In the genomic region with DNA sequence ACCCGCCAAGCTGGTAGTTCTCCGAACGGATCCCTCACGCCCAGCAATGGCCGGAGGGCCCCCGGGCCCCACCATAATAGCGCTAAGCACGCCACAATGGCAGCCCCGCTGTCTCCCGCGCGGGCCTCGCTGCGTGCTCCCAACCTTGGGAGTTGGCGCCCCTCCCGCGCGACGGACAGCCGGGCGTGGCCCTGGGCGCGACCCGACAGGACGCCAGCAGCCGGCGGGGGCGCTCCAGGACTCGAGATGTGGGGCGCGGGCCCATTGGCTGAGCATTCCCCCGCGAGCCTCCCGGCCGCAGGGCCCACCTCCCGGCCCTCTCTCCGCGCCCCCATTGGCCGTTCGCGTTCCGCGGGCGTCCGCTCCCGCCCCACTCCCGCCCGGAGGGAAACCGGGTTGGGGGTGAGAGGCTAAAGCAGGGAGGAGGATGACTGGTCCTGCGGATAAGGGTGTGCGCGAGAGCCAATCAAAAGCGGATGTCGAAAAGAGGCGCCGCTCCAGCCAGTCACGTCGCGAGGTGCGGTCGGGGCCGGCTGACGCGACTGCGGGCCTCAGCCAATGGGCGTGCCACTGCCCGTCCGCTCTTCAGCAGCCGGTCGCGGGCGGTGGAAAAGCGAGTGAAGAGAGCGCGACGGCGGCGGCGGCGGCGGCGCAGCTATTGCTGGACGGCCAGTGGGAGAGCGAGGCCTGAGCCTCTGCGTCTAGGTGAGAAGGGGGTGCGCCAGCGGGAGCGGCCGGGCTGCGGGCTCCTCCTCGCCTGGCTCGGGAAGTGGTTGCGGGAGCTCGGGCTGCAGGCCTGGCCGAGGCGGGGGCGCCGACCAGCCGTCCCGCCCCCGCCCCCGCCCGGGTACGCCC, we compare ENCODE assay signal across 8 cellular contexts. TPM values are rescaled to one million over a fixed set of nuclear protein-coding genes. Genes with fewer than 3 reads are reported as not detected.
DNase-seq lines count a peak whose midpoint lies in the region; ATAC-seq and TF ChIP-seq lines count a peak whose summit lies in the region.

A gene with protein sequence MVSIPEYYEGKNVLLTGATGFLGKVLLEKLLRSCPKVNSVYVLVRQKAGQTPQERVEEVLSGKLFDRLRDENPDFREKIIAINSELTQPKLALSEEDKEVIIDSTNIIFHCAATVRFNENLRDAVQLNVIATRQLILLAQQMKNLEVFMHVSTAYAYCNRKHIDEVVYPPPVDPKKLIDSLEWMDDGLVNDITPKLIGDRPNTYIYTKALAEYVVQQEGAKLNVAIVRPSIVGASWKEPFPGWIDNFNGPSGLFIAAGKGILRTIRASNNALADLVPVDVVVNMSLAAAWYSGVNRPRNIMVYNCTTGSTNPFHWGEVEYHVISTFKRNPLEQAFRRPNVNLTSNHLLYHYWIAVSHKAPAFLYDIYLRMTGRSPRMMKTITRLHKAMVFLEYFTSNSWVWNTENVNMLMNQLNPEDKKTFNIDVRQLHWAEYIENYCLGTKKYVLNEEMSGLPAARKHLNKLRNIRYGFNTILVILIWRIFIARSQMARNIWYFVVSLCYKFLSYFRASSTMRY (plus strand): TSS at position 567 of the 855 bp plus-strand sequence. CDS start 26,098 bp downstream, outside the sequence.

- under 1% methylated on average over 74 of the region's 104 CpGs for WGBS in prostate gland
- under 1% methylated on average over 104 of the region's 104 CpGs for WGBS in urinary bladder

- intact Hi-C loops in left cardiac atrium (cut with DNase I), result no loop called here
- intact Hi-C loops in prostate gland (cut with DNase I), result loop anchor here (5.0 kb wide), 1 partner anchor 206 kb away; a partner anchor contains a TSS

- H3K27ac ChIP-seq in prostate gland, result peak within 1 kb of the TSS; percentile 84 to 87
- peak within 1 kb of the TSS; percentile 80 for H3K27ac ChIP-seq in urinary bladder (ENCODE audit: low read depth)

- no peaks in the 10 kb centered on the region for H3K36me3 ChIP-seq in prostate gland
- H3K36me3 ChIP-seq in urinary bladder (ENCODE audit: insufficient read depth), result no peaks in the 10 kb centered on the region

- TF ChIP-seq POLR2A in GM15510 (IDR thresholded peaks at IDR 0.05; ENCODE audit: borderline replicate concordance, extremely low read depth, insufficient read length), result peak; percentile 69
- peak; percentile 87 for TF ChIP-seq POLR2A in prostate gland (IDR thresholded peaks at IDR 0.05)

- H3K4me3 ChIP-seq in prostate gland (peak within 1 kb of the TSS; percentile 94 to 96), urinary bladder (ENCODE audit: low read depth, low read length) (peak within 1 kb of the TSS; percentile 93)

- H3K27me3 Mint-ChIP-seq in T-helper 17 cell, result peaks cover 12% of the 10 kb centered on the region

- peak within 1 kb of the TSS; percentile 95 for H3K27ac Mint-ChIP-seq in T-helper 17 cell

- peak; percentile 32 to 78 (median 64) for TF ChIP-seq CTCF in prostate gland (IDR thresholded peaks at IDR 0.05)

- H3K4me1 ChIP-seq in prostate gland (replicated peaks) (no peaks in the 10 kb centered on the region), urinary bladder (ENCODE audit: insufficient read depth) (peaks cover 2% of the 10 kb centered on the region)

- DNase-seq in NCI-H1694 (lab: John Stamatoyannopoulos, UW), result peak; percentile 92
- DNase-seq in T-helper 17 cell, result peak; percentile 92 to 95 (median 93)
- peak; percentile 66 to 100 (median 98) for DNase-seq in amygdala (lab: John Stamatoyannopoulos, UW)
- DNase-seq in left cardiac atrium, result peak; percentile 98
- peak; percentile 98 for DNase-seq in prostate gland (ENCODE audit: low spot score)

- H3K36me3 Mint-ChIP-seq in T-helper 17 cell (ENCODE audit: low read depth), result peaks cover 13% of the 10 kb centered on the region

- H3K4me1 Mint-ChIP-seq in T-helper 17 cell, result peaks cover 35% of the 10 kb centered on the region

- peak; percentile 89 for ATAC-seq in HG02884 (IDR thresholded peaks at IDR 0.05; ENCODE audit: unreplicated experiment)
- ATAC-seq in T-helper 17 cell, result peak; percentile 91
- ATAC-seq in left cardiac atrium, result peak; percentile 97 to 99

- H3K27me3 ChIP-seq in prostate gland (replicated peaks; ENCODE audit: insufficient read depth), result no peaks in the 10 kb centered on the region

- no peaks in the 10 kb centered on the region for H3K9me3 ChIP-seq in T-helper 17 cell (ENCODE audit: control insufficient read depth, low read length, poor library complexity, severe bottlenecking)
- H3K9me3 ChIP-seq in prostate gland, result no peaks in the 10 kb centered on the region

- H3K4me3 Mint-ChIP-seq in T-helper 17 cell, result peak within 1 kb of the TSS; percentile 100

RNA-seq across cellular contexts. Expression of the gene that starts here (rescaled TPM):
- 10 to 100 TPM; 33.7 to 44.5 TPM for total RNA-seq in T-helper 17 cell
- 10 to 100 TPM; 38.9 to 39.5 TPM for total RNA-seq in left cardiac atrium
- 10 to 100 TPM; 24.5 to 28.0 TPM for total RNA-seq in prostate gland
- 151 TPM for total RNA-seq in urinary bladder
- 26.2 TPM for polyA plus RNA-seq in urinary bladder

Comparison
In these comparisons a context has a peak if more than half of its experiments do, and no peak if none do; other contexts are left out.
1. Peak in every context shown above with its lines: DNase-seq, ATAC-seq, H3K4me3 ChIP-seq and H3K27ac ChIP-seq.